13 cellular contexts compared by ENCODE assay signal in genomic region chr4:42605264-42605663, GRCh38.
"Had no signal": no experiment of that assay in that cellular context is flagged by ENCODE, and none has a peak within 500 bp of the region (broad histone marks: within the 10 kb centered on the region; RNA-seq: fewer than 3 reads in every experiment).

No MANE protein-coding gene starts in this region.

- DNase-seq: activated CD4-positive, alpha-beta memory T cell treated with anti-CD3 and anti-CD28 coated beads, Interleukin-2, amount 10 ng/mL, durations not matched to agents 7 days and 5 days; activated naive CD8-positive, alpha-beta T cell treated with anti-CD3 and anti-CD28 coated beads, Interleukin-2, amount 10 ng/mL, durations not matched to agents 7 days and 5 days; activated T-cell treated with anti-CD3 and anti-CD28 coated beads, Interleukin-2, amount 50 U/mL, for 72 hours; aorta; foreskin keratinocyte; kidney; naive thymus-derived CD8-positive, alpha-beta T cell; stimulated activated CD4-positive, alpha-beta T cell treated with anti-CD3 and anti-CD28 coated beads, Interleukin-4, amount 100 ng/mL, for 24 hours; stimulated activated naive CD8-positive, alpha-beta T cell treated with anti-CD3 and anti-CD28 coated beads, Interleukin-15, amount 100 ng/mL, for 72 hours; T-cell; T1000; uterus had no signal

- H3K9me3 Mint-ChIP-seq: activated CD4-positive, alpha-beta memory T cell treated with anti-CD3 and anti-CD28 coated beads, Interleukin-2, amount 10 ng/mL, durations not matched to agents 7 days and 5 days; activated naive CD8-positive, alpha-beta T cell treated with anti-CD3 and anti-CD28 coated beads, Interleukin-2, amount 10 ng/mL, durations not matched to agents 7 days and 5 days; activated T-cell treated with anti-CD3 and anti-CD28 coated beads, Interleukin-2, amount 50 U/mL, for 72 hours; naive thymus-derived CD8-positive, alpha-beta T cell; stimulated activated naive CD8-positive, alpha-beta T cell treated with anti-CD3 and anti-CD28 coated beads, Interleukin-15, amount 100 ng/mL, for 72 hours; T-cell had no signal

- H3K27me3 Mint-ChIP-seq: activated CD4-positive, alpha-beta memory T cell treated with anti-CD3 and anti-CD28 coated beads, Interleukin-2, amount 10 ng/mL, durations not matched to agents 7 days and 5 days; activated naive CD8-positive, alpha-beta T cell treated with anti-CD3 and anti-CD28 coated beads, Interleukin-2, amount 10 ng/mL, durations not matched to agents 7 days and 5 days; naive thymus-derived CD8-positive, alpha-beta T cell; stimulated activated naive CD8-positive, alpha-beta T cell treated with anti-CD3 and anti-CD28 coated beads, Interleukin-15, amount 100 ng/mL, for 72 hours; T-cell had no signal

- H3K4me3 Mint-ChIP-seq: activated CD4-positive, alpha-beta memory T cell treated with anti-CD3 and anti-CD28 coated beads, Interleukin-2, amount 10 ng/mL, durations not matched to agents 7 days and 5 days; activated naive CD8-positive, alpha-beta T cell treated with anti-CD3 and anti-CD28 coated beads, Interleukin-2, amount 10 ng/mL, durations not matched to agents 7 days and 5 days; activated T-cell treated with anti-CD3 and anti-CD28 coated beads, Interleukin-2, amount 50 U/mL, for 72 hours; naive thymus-derived CD8-positive, alpha-beta T cell; stimulated activated naive CD8-positive, alpha-beta T cell treated with anti-CD3 and anti-CD28 coated beads, Interleukin-15, amount 100 ng/mL, for 72 hours; T-cell had no signal

- H3K27ac Mint-ChIP-seq: activated CD4-positive, alpha-beta memory T cell treated with anti-CD3 and anti-CD28 coated beads, Interleukin-2, amount 10 ng/mL, durations not matched to agents 7 days and 5 days; activated naive CD8-positive, alpha-beta T cell treated with anti-CD3 and anti-CD28 coated beads, Interleukin-2, amount 10 ng/mL, durations not matched to agents 7 days and 5 days; progenitor cell of endocrine pancreas; stimulated activated naive CD8-positive, alpha-beta T cell treated with anti-CD3 and anti-CD28 coated beads, Interleukin-15, amount 100 ng/mL, for 72 hours; T-cell had no signal

- ATAC-seq: activated T-cell treated with anti-CD3 and anti-CD28 coated beads, Interleukin-2, amount 50 U/mL, for 72 hours; foreskin keratinocyte; naive thymus-derived CD8-positive, alpha-beta T cell; stimulated activated naive CD8-positive, alpha-beta T cell treated with anti-CD3 and anti-CD28 coated beads, Interleukin-15, amount 100 ng/mL, for 72 hours; T-cell had no signal
